In genomic region chr7:150784954-150785353, GRCh38 we compare ENCODE assay signal across 16 cellular contexts. TPM values are rescaled to one million over a fixed set of nuclear protein-coding genes. Genes with fewer than 3 reads are reported as not detected.
DNase-seq lines count a peak whose midpoint lies in the region; ATAC-seq, FAIRE-seq and TF ChIP-seq lines count a peak whose summit lies in the region.
"Had no signal": no experiment of that assay in that cellular context is flagged by ENCODE, and none has a peak within 500 bp of the region (broad histone marks: within the 10 kb centered on the region; RNA-seq: fewer than 3 reads in every experiment).

No MANE protein-coding gene starts in this region.

- no peak for TF ChIP-seq POLR2A in HepG2 (IDR thresholded peaks at IDR 0.05; ENCODE audit: insufficient read depth in 1 of 2, low read depth in 2 of 2, low read length in 2 of 2)

- no peaks in the 10 kb centered on the region for H4K20me1 ChIP-seq in HepG2 (ENCODE audit: insufficient read depth, low read length)

- TF ChIP-seq EP300 in HepG2 (IDR thresholded peaks at IDR 0.05; ENCODE audit: low read depth in 2 of 2, low read length in 2 of 2) (no peak), HepG2 (CRISPR knock-in tag; IDR thresholded peaks at IDR 0.05; ENCODE audit: borderline replicate concordance) (no peak)

- peaks cover 12 to 60% (median 44%) of the 10 kb centered on the region in 4 donors for H3K4me1 ChIP-seq in liver (ENCODE audit: control insufficient read depth in 4 of 4, insufficient read depth in 4 of 4, low read length in 3 of 4)
- peaks cover 18% of the 10 kb centered on the region for H3K4me1 ChIP-seq in HepG2 (ENCODE audit: insufficient read depth, low read length)
- peaks cover 31 to 47% of the 10 kb centered on the region in 2 experiments for H3K4me1 ChIP-seq in neutrophil (ENCODE audit: control insufficient read depth in 1 of 2, insufficient read depth in 1 of 2, low read depth in 1 of 2, low read length in 1 of 2)
- H3K4me1 ChIP-seq in aorta (ENCODE audit: control insufficient read depth in 1 of 2, insufficient read depth in 2 of 2, low read length in 2 of 2), result no peaks in the 10 kb centered on the region
- H3K4me1 ChIP-seq: ascending aorta, foreskin keratinocyte had no signal

- no peak for FAIRE-seq in HepG2 (lab: Jason Lieb, UNC)
- FAIRE-seq: A549 had no signal

- H3K4me2 ChIP-seq in HepG2 (ENCODE audit: low read depth, low read length), result no peak overlapping the region

- H3K79me2 ChIP-seq in HepG2 (ENCODE audit: insufficient read depth, low read length), result no peaks in the 10 kb centered on the region

- no peaks in the 10 kb centered on the region for H3K9me3 ChIP-seq in liver (ENCODE audit: control insufficient read depth in 4 of 4, low read length in 3 of 4)
- H3K9me3 ChIP-seq in HepG2 (ENCODE audit: low read length), result no peaks in the 10 kb centered on the region
- H3K9me3 ChIP-seq in neutrophil, result no peaks in the 10 kb centered on the region
- no peaks in the 10 kb centered on the region for H3K9me3 ChIP-seq in aorta (ENCODE audit: control insufficient read depth, low read length)
- H3K9me3 ChIP-seq: A549, ascending aorta had no signal

- TF ChIP-seq RAD21 in liver (IDR thresholded peaks at IDR 0.05) (peak; percentile 16 to 18), HepG2 (CRISPR knock-in tag; IDR thresholded peaks at IDR 0.05) (no peak)

- intact Hi-C loops in HepG2 (cut with micrococcal nuclease; ENCODE audit: unreplicated experiment), result loop anchor here (2.0 to 5.0 kb wide), 2 partner anchors 77 to 444 kb away; partner anchors contain the start of gene RARRES2
- intact Hi-C loops in left ventricle myocardium superior (cut with micrococcal nuclease), result loop anchor here (10.0 kb wide), 1 partner anchor 200 kb away; no protein-coding TSS in a partner anchor
- intact Hi-C loops in aorta (cut with DNase I), result no loop called here

- in situ Hi-C loops in HepG2 (cut with HindIII; ENCODE audit: extremely low pct_ligation_motif_present, low pct_unique_long_range_greater_than_20kb), result no loop called here

- H3K9ac ChIP-seq in liver (ENCODE audit: low read depth in 1 of 2, low read length in 2 of 2), result peak overlapping the region; percentile 18 to 73
- H3K9ac ChIP-seq in HepG2 (ENCODE audit: insufficient read depth, low read depth, low read length), result no peak overlapping the region

- CTCF ChIA-PET in HepG2 (lab: Yijun Ruan, JAX; ENCODE audit: low intra/inter-chr PET ratio, low total read pairs), result no interaction called here

- no peaks in the 10 kb centered on the region for H3K36me3 ChIP-seq in liver (ENCODE audit: control insufficient read depth in 4 of 4, insufficient read depth in 3 of 4, low read depth in 1 of 4, low read length in 3 of 4)
- no peaks in the 10 kb centered on the region for H3K36me3 ChIP-seq in HepG2 (replicated peaks in 1 of 2; ENCODE audit: control insufficient read depth in 1 of 2, insufficient read depth in 2 of 2, low read length in 2 of 2)
- H3K36me3 ChIP-seq in neutrophil, result no peaks in the 10 kb centered on the region
- no peaks in the 10 kb centered on the region for H3K36me3 ChIP-seq in aorta (ENCODE audit: control insufficient read depth in 1 of 2, insufficient read depth in 2 of 2, low read length in 1 of 2)
- H3K36me3 ChIP-seq: ascending aorta had no signal

- TF ChIP-seq CTCF in liver (IDR thresholded peaks at IDR 0.05; ENCODE audit: low read depth, low read length, missing input control), result no peak
- TF ChIP-seq CTCF in HepG2 (CRISPR knock-in tag; IDR thresholded peaks at IDR 0.05), result no peak
- TF ChIP-seq CTCF in neutrophil (IDR thresholded peaks at IDR 0.05), result no peak

- WGBS in liver, result 23% methylated on average over 4 of the region's 4 CpGs
- WGBS in HepG2 (ENCODE audit: low lambda C conversion rate), result 76% methylated on average over 4 of the region's 4 CpGs
- 66 to 81% methylated on average over 4 of the region's 4 CpGs for WGBS in aorta, 2 donors

- H3K27ac ChIP-seq in liver (ENCODE audit: low read depth in 1 of 2, low read length in 2 of 2), result peak overlapping the region; percentile 79 to 80
- no peak overlapping the region for H3K27ac ChIP-seq in HepG2 (ENCODE audit: extremely low read length, insufficient read depth, low read length)
- H3K27ac ChIP-seq in neutrophil, result peak overlapping the region; percentile 58
- no peak overlapping the region for H3K27ac ChIP-seq in aorta (ENCODE audit: low read depth in 1 of 2, low read length in 2 of 2)
- H3K27ac ChIP-seq: A549, foreskin keratinocyte had no signal

- no peak overlapping the region for H2AFZ ChIP-seq in HepG2 (ENCODE audit: low read length)

- no TSS peak for BruUV-seq in HepG2 (replicated peaks; lab: Mats Ljungman, UMichigan)

- DNase-seq in HepG2 (ENCODE audit: low spot score) (no peak), left ventricle myocardium superior (no peak), aorta (peak in 1 of 2 donors; percentile 63), inferior parietal cortex (ENCODE audit: extremely low spot score) (no peak), GDM1 (lab: John Stamatoyannopoulos, UW) (no peak)
- no peak for DNase-seq in activated CD4-positive, alpha-beta T cell treated with anti-CD3 and anti-CD28 coated beads for 4 hours
- DNase-seq: foreskin keratinocyte; MM.1S; naive thymus-derived CD4-positive, alpha-beta T cell; SHP77 treated with DMSO at 0.1 percent for 48 hours; stimulated activated naive CD8-positive, alpha-beta T cell treated with anti-CD3 and anti-CD28 coated beads, Interleukin-15, Interleukin-2, amounts not matched to agents 100 U/mL and 50 U/mL, for 24 hours had no signal

- POLR2A ChIA-PET in HepG2 (lab: Yijun Ruan, JAX), result no interaction called here

- no peaks in the 10 kb centered on the region for H3K27me3 ChIP-seq in liver (ENCODE audit: control insufficient read depth in 4 of 4, insufficient read depth in 4 of 4, low read length in 3 of 4)
- H3K27me3 ChIP-seq in HepG2 (ENCODE audit: control insufficient read depth in 1 of 2, insufficient read depth in 2 of 2, low read length in 2 of 2), result peaks cover 0 to 24% of the 10 kb centered on the region in 2 experiments; a peak in 3 of 5 replicates
- H3K27me3 ChIP-seq in neutrophil, result no peaks in the 10 kb centered on the region
- H3K27me3 ChIP-seq in aorta (ENCODE audit: control insufficient read depth in 1 of 2, insufficient read depth in 2 of 2, low read length in 1 of 2), result no peaks in the 10 kb centered on the region
- H3K27me3 ChIP-seq: ascending aorta had no signal

- no peak for ATAC-seq in HepG2
- peak; percentile 56 for ATAC-seq in left ventricle myocardium superior
- ATAC-seq in aorta (ENCODE audit: low FRiP score), result peak; percentile 3
- ATAC-seq: foreskin keratinocyte; stimulated activated naive CD8-positive, alpha-beta T cell treated with anti-CD3 and anti-CD28 coated beads, Interleukin-15, Interleukin-2, amounts not matched to agents 100 U/mL and 50 U/mL, for 24 hours had no signal

- H3K4me3 ChIP-seq in liver (ENCODE audit: low read depth in 1 of 3, low read length in 3 of 3) (peak overlapping the region; percentile 4 to 47 (median 32)), HepG2 (replicated peaks in 1 of 3; ENCODE audit: insufficient read depth in 1 of 3, low read depth in 2 of 3, low read length in 3 of 3) (no peak overlapping the region), neutrophil (ENCODE audit: low read depth in 1 of 2, low read length in 1 of 2) (no peak overlapping the region), aorta (ENCODE audit: low read length in 2 of 2) (no peak overlapping the region)
- H3K4me3 ChIP-seq: A549, ascending aorta had no signal

RNA-seq across cellular contexts. Expression of gene TMEM176B, which starts 15.2 kb away (rescaled TPM):
- total RNA-seq in liver (1,000 to 10,000 TPM in 1 of 2 donors, 100 to 1,000 TPM in 1; 382 to 1,041 TPM), HepG2 (2016; rRNA removed; fragmentation: Illumina TruSeq; extraction: Trizol) (not detected in 2 replicates), left ventricle myocardium superior (45.2 TPM), aorta (10 to 100 TPM; 34.3 to 85.5 TPM)
- polyA plus RNA-seq in liver (1,000 to 10,000 TPM in 1 of 2 donors, 100 to 1,000 TPM in 1; 957 to 1,317 TPM), HepG2 (2011; rRNA removed) (not detected in 2 replicates), aorta (10 to 100 TPM in 1 of 2 donors, 1 to 10 TPM in 1; 6.5 to 26.8 TPM)
- not detected in 2 replicates for total RNA-seq in HepG2 (2016; cell fraction: cytosol; rRNA removed; fragmentation: Illumina TruSeq; extraction: Trizol; ENCODE audit: low read depth)
- not detected in 2 replicates for total RNA-seq in HepG2 (2016; cell fraction: insoluble cytoplasmic fraction; rRNA removed; fragmentation: Illumina TruSeq; extraction: Trizol)
- not detected in 2 replicates for total RNA-seq in HepG2 (2016; cell fraction: membrane; rRNA removed; fragmentation: Illumina TruSeq; extraction: Trizol)
- not detected in 2 replicates for total RNA-seq in HepG2 (2016; cell fraction: nucleus; rRNA removed; fragmentation: Illumina TruSeq; extraction: Trizol)
- polyA plus RNA-seq in HepG2 (2011; cell fraction: cytosol; rRNA removed), result not detected in 2 replicates
- not detected in 2 replicates for polyA plus RNA-seq in HepG2 (2011; cell fraction: nucleus; rRNA removed)
- polyA plus RNA-seq in HepG2 (2012), result not detected in 2 replicates
- polyA plus RNA-seq in HepG2 (2016; cell fraction: cytosol; fragmentation: Illumina TruSeq; extraction: Trizol; ENCODE audit: low read depth), result not detected in 2 replicates
- polyA plus RNA-seq in HepG2 (2016; cell fraction: insoluble cytoplasmic fraction; fragmentation: Illumina TruSeq; extraction: Trizol; ENCODE audit: low read depth), result not detected in 2 replicates
- polyA plus RNA-seq in HepG2 (2016; cell fraction: membrane; fragmentation: Illumina TruSeq; extraction: Trizol; ENCODE audit: low read depth), result not detected in 2 replicates
- polyA plus RNA-seq in HepG2 (2016; cell fraction: nucleus; fragmentation: Illumina TruSeq; extraction: Trizol; ENCODE audit: insufficient read depth, low read depth), result not detected in 2 replicates
- polyA minus RNA-seq in HepG2 (2011; rRNA and poly(A)+ RNA removed; ENCODE audit: low replicate concordance), result not detected in 2 replicates
- polyA minus RNA-seq in HepG2 (2011; cell fraction: cytosol; rRNA and poly(A)+ RNA removed), result not detected in 2 replicates
- not detected in 2 replicates for polyA minus RNA-seq in HepG2 (2011; cell fraction: nucleus; rRNA and poly(A)+ RNA removed)
- total RNA-seq: dermis microvascular lymphatic vessel endothelial cell, foreskin keratinocyte had no signal
- polyA plus RNA-seq: foreskin keratinocyte had no signal

RNA-seq across cellular contexts. Expression of gene TMEM176A, which starts 15.6 kb away (rescaled TPM):
- total RNA-seq in liver (100 to 1,000 TPM; 346 to 404 TPM), HepG2 (2016; rRNA removed; fragmentation: Illumina TruSeq; extraction: Trizol) (not detected in 2 replicates), left ventricle myocardium superior (30.1 TPM), aorta (10 to 100 TPM; 30.7 to 77.7 TPM)
- polyA plus RNA-seq in liver (100 to 1,000 TPM; 675 to 703 TPM), HepG2 (2011; rRNA removed) (not detected in 2 replicates), aorta (10 to 100 TPM in 1 of 2 donors, 1 to 10 TPM in 1; 3.7 to 43.3 TPM)
- total RNA-seq in HepG2 (2016; cell fraction: cytosol; rRNA removed; fragmentation: Illumina TruSeq; extraction: Trizol; ENCODE audit: low read depth), result not detected in 2 replicates
- not detected in 2 replicates for total RNA-seq in HepG2 (2016; cell fraction: insoluble cytoplasmic fraction; rRNA removed; fragmentation: Illumina TruSeq; extraction: Trizol)
- total RNA-seq in HepG2 (2016; cell fraction: membrane; rRNA removed; fragmentation: Illumina TruSeq; extraction: Trizol), result not detected in 2 replicates
- total RNA-seq in HepG2 (2016; cell fraction: nucleus; rRNA removed; fragmentation: Illumina TruSeq; extraction: Trizol), result not detected in 2 replicates
- polyA plus RNA-seq in HepG2 (2011; cell fraction: cytosol; rRNA removed), result not detected in 2 replicates
- not detected in 2 replicates for polyA plus RNA-seq in HepG2 (2011; cell fraction: nucleus; rRNA removed)
- polyA plus RNA-seq in HepG2 (2012), result not detected in 2 replicates
- not detected in 2 replicates for polyA plus RNA-seq in HepG2 (2016; cell fraction: cytosol; fragmentation: Illumina TruSeq; extraction: Trizol; ENCODE audit: low read depth)
- polyA plus RNA-seq in HepG2 (2016; cell fraction: insoluble cytoplasmic fraction; fragmentation: Illumina TruSeq; extraction: Trizol; ENCODE audit: low read depth), result not detected in 2 replicates
- not detected in 2 replicates for polyA plus RNA-seq in HepG2 (2016; cell fraction: membrane; fragmentation: Illumina TruSeq; extraction: Trizol; ENCODE audit: low read depth)
- polyA plus RNA-seq in HepG2 (2016; cell fraction: nucleus; fragmentation: Illumina TruSeq; extraction: Trizol; ENCODE audit: insufficient read depth, low read depth), result not detected in 2 replicates
- polyA minus RNA-seq in HepG2 (2011; rRNA and poly(A)+ RNA removed; ENCODE audit: low replicate concordance), result not detected in 2 replicates
- polyA minus RNA-seq in HepG2 (2011; cell fraction: cytosol; rRNA and poly(A)+ RNA removed), result not detected in 2 replicates
- polyA minus RNA-seq in HepG2 (2011; cell fraction: nucleus; rRNA and poly(A)+ RNA removed), result not detected in 2 replicates
- total RNA-seq: dermis microvascular lymphatic vessel endothelial cell, foreskin keratinocyte had no signal
- polyA plus RNA-seq: foreskin keratinocyte had no signal

RNA-seq across cellular contexts. Expression of gene GIMAP5, which starts 47.7 kb away (rescaled TPM):
- total RNA-seq in liver (10 to 100 TPM; 11.1 to 20.6 TPM), HepG2 (2016; rRNA removed; fragmentation: Illumina TruSeq; extraction: Trizol) (not detected in 2 replicates), left ventricle myocardium superior (9.8 TPM), aorta (10 to 100 TPM; 18.8 to 29.4 TPM)
- polyA plus RNA-seq in liver (10 to 100 TPM in 1 of 2 donors, 1 to 10 TPM in 1; 9.7 to 13.0 TPM), HepG2 (2011; rRNA removed) (not detected in 2 replicates), aorta (10 to 100 TPM in 1 of 2 donors, 1 to 10 TPM in 1; 3.1 to 14.5 TPM)
- not detected in 2 replicates for total RNA-seq in HepG2 (2016; cell fraction: cytosol; rRNA removed; fragmentation: Illumina TruSeq; extraction: Trizol; ENCODE audit: low read depth)
- not detected in 2 replicates for total RNA-seq in HepG2 (2016; cell fraction: insoluble cytoplasmic fraction; rRNA removed; fragmentation: Illumina TruSeq; extraction: Trizol)
- not detected in 2 replicates for total RNA-seq in HepG2 (2016; cell fraction: membrane; rRNA removed; fragmentation: Illumina TruSeq; extraction: Trizol)
- not detected in 2 replicates for total RNA-seq in HepG2 (2016; cell fraction: nucleus; rRNA removed; fragmentation: Illumina TruSeq; extraction: Trizol)
- polyA plus RNA-seq in HepG2 (2011; cell fraction: cytosol; rRNA removed), result not detected in 2 replicates
- not detected in 2 replicates for polyA plus RNA-seq in HepG2 (2011; cell fraction: nucleus; rRNA removed)
- polyA plus RNA-seq in HepG2 (2012), result not detected in 2 replicates
- polyA plus RNA-seq in HepG2 (2016; cell fraction: cytosol; fragmentation: Illumina TruSeq; extraction: Trizol; ENCODE audit: low read depth), result not detected in 2 replicates
- polyA plus RNA-seq in HepG2 (2016; cell fraction: insoluble cytoplasmic fraction; fragmentation: Illumina TruSeq; extraction: Trizol; ENCODE audit: low read depth), result not detected in 2 replicates
- polyA plus RNA-seq in HepG2 (2016; cell fraction: membrane; fragmentation: Illumina TruSeq; extraction: Trizol; ENCODE audit: low read depth), result not detected in 2 replicates
- polyA plus RNA-seq in HepG2 (2016; cell fraction: nucleus; fragmentation: Illumina TruSeq; extraction: Trizol; ENCODE audit: insufficient read depth, low read depth), result not detected in 2 replicates
- polyA minus RNA-seq in HepG2 (2011; rRNA and poly(A)+ RNA removed; ENCODE audit: low replicate concordance), result not detected in 2 replicates
- polyA minus RNA-seq in HepG2 (2011; cell fraction: cytosol; rRNA and poly(A)+ RNA removed), result not detected in 2 replicates
- polyA minus RNA-seq in HepG2 (2011; cell fraction: nucleus; rRNA and poly(A)+ RNA removed), result not detected in 2 replicates
- total RNA-seq: foreskin keratinocyte had no signal
- polyA plus RNA-seq: A549, foreskin keratinocyte had no signal

Comparison
In these comparisons a context has a peak if more than half of its experiments do, and no peak if none do; other contexts are left out.
1. H3K27ac ChIP-seq: peak in liver (2 of 2) and neutrophil (single experiment); none in HepG2 (single experiment) and aorta (0 of 2).
2. H3K4me3 ChIP-seq: peak in liver (3 of 3); none in HepG2 (0 of 3), neutrophil (0 of 2) and aorta (0 of 2).
3. RNA of gene TMEM176B, which starts 15.2 kb away (total RNA-seq): 382 to 1,041 TPM in liver, 34.3 to 85.5 TPM in aorta and 45.2 TPM in left ventricle myocardium superior (single experiment); not detected in HepG2; every median in the first group is over 10 times any median in the second.
4. RNA of gene TMEM176A, which starts 15.6 kb away (total RNA-seq): 346 to 404 TPM in liver, 30.7 to 77.7 TPM in aorta and 30.1 TPM in left ventricle myocardium superior (single experiment); not detected in HepG2; every median in the first group is over 10 times any median in the second.
5. RNA of gene GIMAP5, which starts 47.7 kb away (total RNA-seq): 18.8 to 29.4 TPM in aorta, 11.1 to 20.6 TPM in liver and 9.8 TPM in left ventricle myocardium superior (single experiment); not detected in HepG2; every median in the first group is over 10 times any median in the second.
6. intact Hi-C loops: an anchor here in HepG2 (2.0 to 5.0 kb wide) and left ventricle myocardium superior (10.0 kb wide); none called in aorta.